19 cellular contexts compared by ENCODE assay signal in the genomic region with DNA sequence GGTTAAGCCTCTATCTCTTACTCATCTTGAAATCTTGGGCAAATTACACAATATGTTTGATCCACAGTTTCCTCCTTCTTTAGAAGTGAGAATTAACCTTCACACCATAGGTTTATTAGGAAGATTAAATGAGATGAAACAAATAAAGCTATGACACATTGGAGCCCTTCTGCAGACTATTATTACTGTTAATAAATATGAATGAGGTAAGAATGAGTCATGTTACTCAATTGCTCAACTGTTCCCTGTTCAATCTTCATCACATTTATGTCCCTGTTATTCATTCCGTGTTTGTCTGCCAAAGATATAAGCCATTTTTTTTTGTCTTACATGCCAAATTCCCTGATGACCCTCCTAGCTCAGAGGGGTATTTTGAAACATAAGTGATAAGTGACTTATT. TPM values are rescaled to one million over a fixed set of nuclear protein-coding genes. Genes with fewer than 3 reads are reported as not detected.
DNase-seq lines count a peak whose midpoint lies in the region; ATAC-seq and TF ChIP-seq lines count a peak whose summit lies in the region.
"Had no signal": no experiment of that assay in that cellular context is flagged by ENCODE, and none has a peak within 500 bp of the region (broad histone marks: within the 10 kb centered on the region; RNA-seq: fewer than 3 reads in every experiment).

No MANE protein-coding gene starts in this region.

- no peak for TF ChIP-seq CTCF in MCF 10A (IDR thresholded peaks at IDR 0.05; ENCODE audit: unreplicated experiment)
- TF ChIP-seq CTCF in breast epithelium (IDR thresholded peaks at IDR 0.05) = no peak
- TF ChIP-seq CTCF in astrocyte of the spinal cord (IDR thresholded peaks at IDR 0.05; ENCODE audit: low read depth, low read length) = no peak
- no peak for TF ChIP-seq CTCF in thoracic aorta (IDR thresholded peaks at IDR 0.05)

- H3K27ac Mint-ChIP-seq in MCF 10A (ENCODE audit: low read depth, unreplicated experiment) (peak overlapping the region; percentile 52), T-cell (no peak overlapping the region)

- no peak overlapping the region for H3K4me3 ChIP-seq in breast epithelium
- H3K4me3 ChIP-seq in astrocyte of the spinal cord (ENCODE audit: low read depth, low read length) = no peak overlapping the region
- no peak overlapping the region for H3K4me3 ChIP-seq in thoracic aorta
- H3K4me3 ChIP-seq: ovary had no signal

- POLR2A ChIA-PET in MCF 10A (lab: Yijun Ruan, JAX) = interaction anchor here (0.7 to 2.5 kb wide), 9 partner anchors 11 to 160 kb away, joined by 3 to 20 read pairs (median 6); no protein-coding TSS in a partner anchor
- POLR2A ChIA-PET in T-cell (lab: Charles Lee) = no interaction called here

- CTCF ChIA-PET in MCF 10A (lab: Yijun Ruan, JAX) = interaction anchor here (1.6 kb wide), 1 partner anchor 508 kb away, joined by 9 read pairs; no protein-coding TSS in a partner anchor
- CTCF ChIA-PET in T-cell (lab: Charles Lee) = no interaction called here

- H3K27ac ChIP-seq in breast epithelium (no peak overlapping the region), thoracic aorta (no peak overlapping the region)
- H3K27ac ChIP-seq: HL-60, KMS-11, ovary, VCaP had no signal

- DNase-seq in MCF 10A (ENCODE audit: unreplicated experiment) = peak; percentile 77
- no peak for DNase-seq in breast epithelium (ENCODE audit: low spot score in 2 of 2)
- peak; percentile 53 for DNase-seq in astrocyte of the spinal cord (ENCODE audit: low read depth, low spot score)
- DNase-seq in foreskin melanocyte = peak; percentile 30
- DNase-seq in thoracic aorta (ENCODE audit: low spot score) = no peak
- DNase-seq in mucosa of gallbladder (ENCODE audit: low spot score) = no peak
- no peak for DNase-seq in T-cell
- DNase-seq: activated CD8-positive, alpha-beta memory T cell treated with anti-CD3 and anti-CD28 coated beads for 24 hours; Calu3; glutamatergic neuron; NCI-H1694; NCI-H446 treated with DMSO at 0.1 percent for 48 hours; ovary; substantia nigra had no signal

- H3K9me3 Mint-ChIP-seq in MCF 10A (ENCODE audit: unreplicated experiment) (peaks cover 13% of the 10 kb centered on the region), T-cell (peaks cover 4 to 6% (median 4%) of the 10 kb centered on the region in 3 donors)

- no peaks in the 10 kb centered on the region for H3K36me3 Mint-ChIP-seq in MCF 10A (ENCODE audit: insufficient read depth, unreplicated experiment)
- H3K36me3 Mint-ChIP-seq in T-cell = no peaks in the 10 kb centered on the region

- H3K27me3 Mint-ChIP-seq in MCF 10A (ENCODE audit: insufficient read depth, unreplicated experiment) (no peaks in the 10 kb centered on the region), T-cell (peaks cover 0 to 7% of the 10 kb centered on the region in 2 donors)

- ATAC-seq in thoracic aorta (ENCODE audit: insufficient number of reproducible peaks, low FRiP score, low read depth) (peak; percentile 50), T-cell (replicated peaks in 1 of 4) (no peak), HG02759 (IDR thresholded peaks at IDR 0.05; ENCODE audit: unreplicated experiment) (no peak)

- no peaks in the 10 kb centered on the region for H3K36me3 ChIP-seq in breast epithelium
- H3K36me3 ChIP-seq in thoracic aorta = no peaks in the 10 kb centered on the region
- H3K36me3 ChIP-seq: ovary had no signal

- no TSS peak for BruUV-seq in MCF 10A (replicated peaks; lab: Mats Ljungman, UMichigan)

- no peaks in the 10 kb centered on the region for H3K4me1 ChIP-seq in breast epithelium
- no peaks in the 10 kb centered on the region for H3K4me1 ChIP-seq in thoracic aorta (ENCODE audit: control insufficient read depth in 1 of 2, low read depth in 2 of 2)

- in situ Hi-C loops in astrocyte of the spinal cord (cut with HindIII; ENCODE audit: low sequenced_read_pairs) = no loop called here

- H3K4me1 Mint-ChIP-seq in MCF 10A (ENCODE audit: insufficient read depth, unreplicated experiment) (peaks cover 48% of the 10 kb centered on the region), T-cell (no peaks in the 10 kb centered on the region)

- H3K27me3 ChIP-seq in breast epithelium (no peaks in the 10 kb centered on the region), thoracic aorta (replicated peaks; ENCODE audit: insufficient read depth) (no peaks in the 10 kb centered on the region)
- H3K27me3 ChIP-seq: ovary had no signal

- intact Hi-C loops in MCF 10A (cut with micrococcal nuclease) = loop anchor here (1.0 kb wide), 1 partner anchor 157 kb away; no protein-coding TSS in a partner anchor
- intact Hi-C loops in breast epithelium (cut with DNase I; ENCODE audit: low total_unique reads) = no loop called here

- no peak for TF ChIP-seq POLR2A in breast epithelium (IDR thresholded peaks at IDR 0.05)

- H3K4me3 Mint-ChIP-seq in MCF 10A (ENCODE audit: unreplicated experiment) (no peak overlapping the region), T-cell (no peak overlapping the region)

- H3K9me3 ChIP-seq in breast epithelium (no peaks in the 10 kb centered on the region), thoracic aorta (no peaks in the 10 kb centered on the region)
- H3K9me3 ChIP-seq: ovary had no signal

RNA-seq across cellular contexts. Expression of gene PAPPA, which starts 52.1 kb away (rescaled TPM):
- total RNA-seq in MCF 10A (2022) (6.1 and 7.0 TPM in 2 replicates), breast epithelium (1 to 10 TPM; 2.6 to 3.4 (median 3.4) TPM), thoracic aorta (10 to 100 TPM in 1 of 2 donors, 1 to 10 TPM in 1; 7.4 to 17.4 TPM), mucosa of gallbladder (5.6 TPM), T-cell (under 1 TPM in 3 of 5 donors, not detected in 2; 0.03 to 0.09 (median 0.07) TPM)
- total RNA-seq: A172, Calu3 had no signal

Comparison
In these comparisons a context has a peak if more than half of its experiments do, and no peak if none do; other contexts are left out.
1. DNase-seq: peak in MCF 10A (single experiment), astrocyte of the spinal cord (single experiment) and foreskin melanocyte (single experiment); none in breast epithelium (0 of 2), thoracic aorta (single experiment), mucosa of gallbladder (single experiment) and T-cell (0 of 34).